Comparison of ENCODE assay signal across 19 cellular contexts in the genomic region with DNA sequence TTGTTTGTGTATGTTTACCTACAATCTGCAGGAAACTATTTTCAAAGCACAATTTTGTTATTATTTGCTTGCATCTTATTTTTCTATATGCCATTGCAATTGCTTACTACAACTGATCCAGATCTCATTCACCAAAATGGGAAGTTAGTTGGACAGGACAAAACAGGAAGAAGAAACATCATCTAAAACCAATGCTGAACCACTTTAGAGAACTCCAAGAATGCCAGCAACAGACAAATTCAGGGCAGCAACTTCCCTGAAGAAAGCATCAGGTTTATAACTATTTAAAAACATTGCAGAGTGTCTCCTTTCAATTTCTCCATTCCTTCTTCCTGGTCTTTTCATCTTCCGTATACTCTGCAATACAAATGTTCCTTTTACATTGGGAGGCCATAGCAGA.
"Had no signal": no experiment of that assay in that cellular context is flagged by ENCODE, and none has a peak within 500 bp of the region (broad histone marks: within the 10 kb centered on the region; RNA-seq: fewer than 3 reads in every experiment).

No MANE protein-coding gene starts in this region.

- H3K4me3 ChIP-seq: coronary artery, esophagus squamous epithelium, gastrocnemius medialis, left ventricle myocardium inferior, spleen, thoracic aorta, vagina had no signal

- H3K27me3 ChIP-seq: gastrocnemius medialis, vagina had no signal

- H3K27ac ChIP-seq: coronary artery, esophagus squamous epithelium, gastrocnemius medialis, left ventricle myocardium inferior, spleen, thoracic aorta, vagina had no signal

- H3K9me3 ChIP-seq: esophagus squamous epithelium, gastrocnemius medialis, left ventricle myocardium inferior, spleen, thoracic aorta, vagina had no signal

- H3K36me3 ChIP-seq: esophagus squamous epithelium, gastrocnemius medialis, left ventricle myocardium inferior, spleen, thoracic aorta, vagina had no signal

- H3K4me1 ChIP-seq: esophagus squamous epithelium, gastrocnemius medialis, left ventricle myocardium inferior, spleen, vagina had no signal

- DNase-seq: activated B cell treated with CpG ODN at 0.5 μM for 24 hours; activated CD4-positive, alpha-beta T cell treated with anti-CD3 and anti-CD28 coated beads for 36 hours; activated CD4-positive, alpha-beta T cell treated with anti-CD3 and anti-CD28 coated beads, Interleukin-2, amount 50 U/mL, for 4 hours; activated naive CD4-positive, alpha-beta T cell treated with anti-CD3 and anti-CD28 coated beads for 36 hours; activated naive CD8-positive, alpha-beta T cell treated with anti-CD3 and anti-CD28 coated beads, Interleukin-2, amount 50 U/mL, for 24 hours; activated T-cell treated with anti-CD3 and anti-CD28 coated beads, Interleukin-2, amount 50 U/mL, for 48 hours; cerebellar nuclear complex; endodermal cell; esophagus squamous epithelium; gastrocnemius medialis; kidney glomerular epithelial cell; left ventricle myocardium inferior; natural killer cell; spleen; stimulated activated CD4-positive, alpha-beta T cell treated with anti-CD3 and anti-CD28 coated beads, Interleukin-4, amount 100 ng/mL, for 1 hour; stimulated activated naive CD4-positive, alpha-beta T cell had no signal
